ENCODE assay signal across 8 cellular contexts in genomic region chr4:27048350-27049100, GRCh38.
DNase-seq lines count a peak whose midpoint lies in the region; ATAC-seq and TF ChIP-seq lines count a peak whose summit lies in the region.

No MANE protein-coding gene starts in this region.

- CTCF ChIA-PET in AG04450 (lab: Charles Lee) = interaction anchor here (0.6 to 3.5 kb wide), 14 partner anchors 7 to 1059 kb away, joined by 3 to 13 read pairs (median 4); no protein-coding TSS in a partner anchor

- in situ Hi-C loops in astrocyte of the cerebellum (cut with HindIII; ENCODE audit: low sequenced_read_pairs) = no loop called here

- H3K4me3 ChIP-seq in AG04450 (ENCODE audit: low read depth, low read length) (peak overlapping the region; percentile 48), astrocyte of the cerebellum (ENCODE audit: low read depth, low read length) (peak overlapping the region; percentile 33), thyroid gland (replicated peaks in 1 of 3) (peak overlapping the region in 1 of 3 donors; percentile 6)

- peaks cover 26% of the 10 kb centered on the region for H3K27me3 ChIP-seq in AG04450 (ENCODE audit: control insufficient read depth, insufficient read depth, low read length)
- H3K27me3 ChIP-seq in thyroid gland = no peaks in the 10 kb centered on the region

- peaks cover 7 to 8% of the 10 kb centered on the region in 2 donors for H3K4me1 ChIP-seq in thyroid gland

- H3K9me3 ChIP-seq in AG04450 (ENCODE audit: control insufficient read depth, insufficient read depth, low read length) = no peaks in the 10 kb centered on the region
- H3K9me3 ChIP-seq in thyroid gland = no peaks in the 10 kb centered on the region

- intact Hi-C loops in left colon (cut with DNase I, micrococcal nuclease) (no loop called here), thyroid gland (cut with DNase I) (no loop called here)

- H3K36me3 ChIP-seq in thyroid gland = no peaks in the 10 kb centered on the region

- H3K27ac ChIP-seq in AG04450 (ENCODE audit: low read depth, low read length) (no peak overlapping the region), thyroid gland (no peak overlapping the region)

- POLR2A ChIA-PET in AG04450 (lab: Yijun Ruan, JAX) = no interaction called here

- 3 to 9% methylated on average over 17 of the region's 17 CpGs for WGBS in thyroid gland, 2 donors

- TF ChIP-seq CTCF in AG04450 (IDR thresholded peaks at IDR 0.05; ENCODE audit: low read depth, low read length) = peak; percentile 63
- TF ChIP-seq CTCF in GM12872 (IDR thresholded peaks at IDR 0.05; ENCODE audit: insufficient read depth, low read depth, low read length) = peak; percentile 51
- peak; percentile 39 for TF ChIP-seq CTCF in astrocyte of the cerebellum (IDR thresholded peaks at IDR 0.05; ENCODE audit: low read depth, low read length, missing control alignments)
- TF ChIP-seq CTCF in thyroid gland (IDR thresholded peaks at IDR 0.05) = peak; percentile 52 to 78 (median 66)

- TF ChIP-seq POLR2A in thyroid gland (IDR thresholded peaks at IDR 0.05) = no peak

- no peak for DNase-seq in AG04450 (ENCODE audit: low read depth, low spot score)
- DNase-seq in NCI-H1930 (lab: John Stamatoyannopoulos, UW) = peak; percentile 22 to 39
- peak; percentile 8 for DNase-seq in astrocyte of the cerebellum (ENCODE audit: low read depth)
- DNase-seq in left colon = no peak
- no peak for DNase-seq in thyroid gland
- no peak for DNase-seq in stimulated activated naive CD8-positive, alpha-beta T cell treated with anti-CD3 and anti-CD28 coated beads, Interleukin-15, Interleukin-2, amounts not matched to agents 100 U/mL and 50 U/mL, for 24 hours

- ATAC-seq in left colon (peak; percentile 77), HG03175 (IDR thresholded peaks at IDR 0.05; ENCODE audit: unreplicated experiment) (no peak)
- ATAC-seq in stimulated activated naive CD8-positive, alpha-beta T cell treated with anti-CD3 and anti-CD28 coated beads, Interleukin-15, Interleukin-2, amounts not matched to agents 100 U/mL and 50 U/mL, for 24 hours = no peak

Comparison
In these comparisons a context has a peak if more than half of its experiments do, and no peak if none do; other contexts are left out.
1. DNase-seq: peak in NCI-H1930 (2 of 2) and astrocyte of the cerebellum (single experiment); none in AG04450 (single experiment), left colon (0 of 2), thyroid gland (0 of 2) and stimulated activated naive CD8-positive, alpha-beta T cell treated with anti-CD3 and anti-CD28 coated beads, Interleukin-15, Interleukin-2, amounts not matched to agents 100 U/mL and 50 U/mL, for 24 hours (single experiment).
2. Peak in every context shown above with its lines, with median percentiles within 50 percentile points of each other: CTCF ChIP-seq.